In genomic region chr1:41429641-41430035, GRCh38 we compare ENCODE assay signal across 2 cellular contexts.
TF ChIP-seq lines count a peak whose summit lies in the region.

No MANE protein-coding gene starts in this region.

TF ChIP-seq in HepG2, 621 proteins besides CTCF, POLR2A, EP300 and RAD21:
- TF ChIP-seq CSRNP1 (CRISPR knock-in tag; IDR thresholded peaks at IDR 0.05) (no peak), ZNF768 (CRISPR knock-in tag; IDR thresholded peaks at IDR 0.05) (peak; percentile 5; the same call in 1 of the 2 replicates)

TF ChIP-seq in K562, 482 proteins besides CTCF, POLR2A, EP300 and RAD21:
- 0 out of 2 replicates have a peak, but pooled peaks have one; percentile 22 for TF ChIP-seq USF2 (CRISPR knock-in tag; IDR thresholded peaks at IDR 0.05)
- TF ChIP-seq ZFP36 (IDR thresholded peaks at IDR 0.05; ENCODE audit: low read depth, low read length, partially characterized antibody) = peak; percentile 46
- TF ChIP-seq TFE3 (CRISPR knock-in tag; IDR thresholded peaks at IDR 0.05) = peak; percentile 71
- TF ChIP-seq RNF2 (IDR thresholded peaks at IDR 0.05) = no peak
- no peak for TF ChIP-seq BHLHE40 (IDR thresholded peaks at IDR 0.05; ENCODE audit: low read length)
- no peak for TF ChIP-seq ZNF551 (CRISPR knock-in tag; IDR thresholded peaks at IDR 0.05)
- no peak for TF ChIP-seq HNRNPUL1 (IDR thresholded peaks at IDR 0.05; ENCODE audit: low read length)
- TF ChIP-seq, protein P1, sequence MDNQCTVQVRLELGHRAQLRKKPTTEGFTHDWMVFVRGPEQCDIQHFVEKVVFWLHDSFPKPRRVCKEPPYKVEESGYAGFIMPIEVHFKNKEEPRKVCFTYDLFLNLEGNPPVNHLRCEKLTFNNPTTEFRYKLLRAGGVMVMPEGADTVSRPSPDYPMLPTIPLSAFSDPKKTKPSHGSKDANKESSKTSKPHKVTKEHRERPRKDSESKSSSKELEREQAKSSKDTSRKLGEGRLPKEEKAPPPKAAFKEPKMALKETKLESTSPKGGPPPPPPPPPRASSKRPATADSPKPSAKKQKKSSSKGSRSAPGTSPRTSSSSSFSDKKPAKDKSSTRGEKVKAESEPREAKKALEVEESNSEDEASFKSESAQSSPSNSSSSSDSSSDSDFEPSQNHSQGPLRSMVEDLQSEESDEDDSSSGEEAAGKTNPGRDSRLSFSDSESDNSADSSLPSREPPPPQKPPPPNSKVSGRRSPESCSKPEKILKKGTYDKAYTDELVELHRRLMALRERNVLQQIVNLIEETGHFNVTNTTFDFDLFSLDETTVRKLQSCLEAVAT (IDR thresholded peaks at IDR 0.05) = no peak
